14 cellular contexts compared by ENCODE assay signal in the genomic region with DNA sequence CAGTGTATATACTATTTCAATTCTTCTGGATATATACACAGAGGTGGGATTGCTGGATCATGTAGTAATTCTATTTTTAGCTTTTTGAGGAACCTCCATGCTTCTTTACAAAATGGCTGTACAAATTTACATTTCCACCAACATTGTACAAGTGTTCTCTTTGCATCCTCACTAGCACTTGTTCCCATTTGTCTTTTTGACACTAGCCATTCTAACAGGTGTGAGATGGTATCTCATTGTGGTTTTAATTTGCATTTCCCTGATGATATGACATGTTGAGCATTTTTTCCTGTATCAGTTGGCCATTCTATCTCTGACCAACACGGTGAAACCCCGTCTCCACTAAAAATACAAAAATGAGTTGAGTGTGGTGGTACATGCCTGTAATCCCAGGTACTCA.
A peak's percentile ranks its signal among the peaks of the same experiment; 100 is the strongest.
DNase-seq lines count a peak whose midpoint lies in the region; ATAC-seq, FAIRE-seq and TF ChIP-seq lines count a peak whose summit lies in the region.
"Had no signal": no experiment of that assay in that cellular context is flagged by ENCODE, and none has a peak within 500 bp of the region (broad histone marks: within the 10 kb centered on the region; RNA-seq: fewer than 3 reads in every experiment).

No MANE protein-coding gene starts in this region.

- CTCF ChIA-PET in GM12878 (lab: Yijun Ruan, JAX), result interaction anchor here (0.7 kb wide), 1 partner anchor 49 kb away, joined by 3 read pairs; no protein-coding TSS in a partner anchor

- H2AFZ ChIP-seq in GM12878 (ENCODE audit: control insufficient read depth, low read depth, low read length), result no peak overlapping the region
- no peak overlapping the region for H2AFZ ChIP-seq in smooth muscle cell (ENCODE audit: low read depth)

- no peak for TF ChIP-seq POLR2A in GM12878 (IDR thresholded peaks at IDR 0.05; ENCODE audit: low read depth, low read length)

- no peak overlapping the region for H3K4me3 Mint-ChIP-seq in stimulated activated memory B cell treated with anti-CD40 and anti-IgM and Interleukin-4, amounts not matched to agents 10 μg/mL and 1 μg/mL and 100 μg/mL, for 72 hours
- H3K4me3 Mint-ChIP-seq: CD8-positive, alpha-beta memory T cell; HFFc6 had no signal

- FAIRE-seq in GM18507 (lab: Jason Lieb, UNC), result peak; percentile 18
- no peak for FAIRE-seq in GM12878 (lab: Jason Lieb, UNC)
- FAIRE-seq: A549 had no signal

- H3K27ac ChIP-seq in GM12878 (ENCODE audit: control insufficient read depth, insufficient read depth) (no peak overlapping the region), smooth muscle cell (ENCODE audit: low read depth) (no peak overlapping the region)

- H3K27me3 ChIP-seq in GM12878 (replicated peaks in 1 of 2; ENCODE audit: control insufficient read depth in 2 of 2, insufficient read depth in 2 of 2, low read length in 1 of 2), result no peaks in the 10 kb centered on the region
- H3K27me3 ChIP-seq in smooth muscle cell (ENCODE audit: low read depth), result no peaks in the 10 kb centered on the region
- H3K27me3 ChIP-seq: BE2C had no signal

- no peaks in the 10 kb centered on the region for H3K4me1 Mint-ChIP-seq in stimulated activated memory B cell treated with anti-CD40 and anti-IgM and Interleukin-4, amounts not matched to agents 10 μg/mL and 1 μg/mL and 100 μg/mL, for 72 hours
- H3K4me1 Mint-ChIP-seq: CD8-positive, alpha-beta memory T cell had no signal

- no peak for DNase-seq in GM18507 (ENCODE audit: extremely low spot score, insufficient read length, low read depth)
- DNase-seq in NCI-H526 (lab: John Stamatoyannopoulos, UW), result peak; percentile 76 to 81
- no peak for DNase-seq in GM12878 (ENCODE audit: low read depth, low spot score)
- DNase-seq in DMS53 (lab: John Stamatoyannopoulos, UW), result no peak
- DNase-seq in smooth muscle cell (lab: John Stamatoyannopoulos, UW; ENCODE audit: unreplicated experiment), result no peak
- DNase-seq: BE2C; CD8-positive, alpha-beta memory T cell; GF-D8; HCEC 1CT; HFFc6 had no signal

- no peak overlapping the region for H3K9ac ChIP-seq in GM12878 (ENCODE audit: control insufficient read depth, insufficient read depth, low read length)
- no peak overlapping the region for H3K9ac ChIP-seq in smooth muscle cell (ENCODE audit: low read depth)

- no peaks in the 10 kb centered on the region for H3K36me3 Mint-ChIP-seq in stimulated activated memory B cell treated with anti-CD40 and anti-IgM and Interleukin-4, amounts not matched to agents 10 μg/mL and 1 μg/mL and 100 μg/mL, for 72 hours
- H3K36me3 Mint-ChIP-seq: CD8-positive, alpha-beta memory T cell had no signal

- RAD21 ChIA-PET in GM12878 (lab: Charles Lee; ENCODE audit: unreplicated experiment), result no interaction called here

- H3K4me3 ChIP-seq in GM12878 (no peak overlapping the region), smooth muscle cell (no peak overlapping the region)
- H3K4me3 ChIP-seq: A549 had no signal

- intact Hi-C loops in GM12878 (cut with micrococcal nuclease; ENCODE audit: unreplicated experiment), result no loop called here

- H4K20me1 ChIP-seq in GM12878 (ENCODE audit: control insufficient read depth, insufficient read depth) (no peaks in the 10 kb centered on the region), smooth muscle cell (ENCODE audit: low read depth) (no peaks in the 10 kb centered on the region)

- in situ Hi-C loops in GM12878 (cut with MboI), result no loop called here

- H3K9me3 Mint-ChIP-seq in stimulated activated memory B cell treated with anti-CD40 and anti-IgM and Interleukin-4, amounts not matched to agents 10 μg/mL and 1 μg/mL and 100 μg/mL, for 72 hours, result peaks cover 5% of the 10 kb centered on the region
- H3K9me3 Mint-ChIP-seq: CD8-positive, alpha-beta memory T cell; HFFc6 had no signal

- no peaks in the 10 kb centered on the region for H3K4me1 ChIP-seq in GM12878 (ENCODE audit: control insufficient read depth, insufficient read depth, low read length)
- H3K4me1 ChIP-seq in smooth muscle cell (ENCODE audit: low read depth), result no peaks in the 10 kb centered on the region
- H3K4me1 ChIP-seq: BE2C had no signal

- H3F3A ChIP-seq in smooth muscle cell (ENCODE audit: low read depth), result no peaks in the 10 kb centered on the region

- H3K9me3 ChIP-seq in GM12878 (replicated peaks; ENCODE audit: control insufficient read depth, insufficient read depth, low read length), result no peaks in the 10 kb centered on the region
- H3K9me3 ChIP-seq in smooth muscle cell (replicated peaks; ENCODE audit: low read depth), result no peaks in the 10 kb centered on the region
- H3K9me3 ChIP-seq: BE2C, Caco-2 had no signal

- POLR2A ChIA-PET in GM12878 (lab: Charles Lee), result no interaction called here

- H3K36me3 ChIP-seq in GM12878 (ENCODE audit: control insufficient read depth in 2 of 2, insufficient read depth in 2 of 2, low read length in 1 of 2), result no peaks in the 10 kb centered on the region
- H3K36me3 ChIP-seq in smooth muscle cell (ENCODE audit: low read depth), result no peaks in the 10 kb centered on the region
- H3K36me3 ChIP-seq: BE2C had no signal

- TF ChIP-seq CTCF in GM12878 (IDR thresholded peaks at IDR 0.05 in 2 of 3, conservative IDR thresholded peaks at IDR 0.05 in 1 of 3; ENCODE audit: control insufficient read depth in 2 of 3, extremely low read depth in 1 of 3, insufficient read depth in 1 of 3, low read depth in 3 of 3, low read length in 3 of 3), result no peak
- TF ChIP-seq CTCF in smooth muscle cell (IDR thresholded peaks at IDR 0.05; ENCODE audit: borderline replicate concordance, insufficient read depth, poor library complexity, severe bottlenecking), result no peak

- no peak for TF ChIP-seq RAD21 in GM12878 (IDR thresholded peaks at IDR 0.05; ENCODE audit: insufficient read depth, low read depth, low read length)

- no peak for TF ChIP-seq EP300 in GM12878 (IDR thresholded peaks at IDR 0.05; ENCODE audit: borderline replicate concordance in 1 of 2, control insufficient read depth in 1 of 2, low read depth in 2 of 2, low read length in 2 of 2)

- no TSS peak for BruUV-seq in GM12878 (replicated peaks; lab: Mats Ljungman, UMichigan)

- H3K27ac Mint-ChIP-seq in stimulated activated memory B cell treated with anti-CD40 and anti-IgM and Interleukin-4, amounts not matched to agents 10 μg/mL and 1 μg/mL and 100 μg/mL, for 72 hours, result no peak overlapping the region
- H3K27ac Mint-ChIP-seq: CD8-positive, alpha-beta memory T cell; HFFc6 had no signal

- H3K27me3 Mint-ChIP-seq in stimulated activated memory B cell treated with anti-CD40 and anti-IgM and Interleukin-4, amounts not matched to agents 10 μg/mL and 1 μg/mL and 100 μg/mL, for 72 hours, result peaks cover 62% of the 10 kb centered on the region

- 0 out of 3 replicates have a peak, but pooled peaks have one; percentile 25 for ATAC-seq in GM12878
- no peak for ATAC-seq in stimulated activated memory B cell treated with anti-CD40 and anti-IgM and Interleukin-4, amounts not matched to agents 10 μg/mL and 1 μg/mL and 100 μg/mL, for 72 hours
- no peak for ATAC-seq in GM18858 (IDR thresholded peaks at IDR 0.05; ENCODE audit: unreplicated experiment)
- ATAC-seq: A549 had no signal

- SMC1A ChIA-PET in GM12878 (lab: Charles Lee; ENCODE audit: uncharacterized antibody, unreplicated experiment), result no interaction called here

- H3K79me2 ChIP-seq in GM12878 (ENCODE audit: control insufficient read depth, insufficient read depth, low read length), result no peaks in the 10 kb centered on the region
- no peaks in the 10 kb centered on the region for H3K79me2 ChIP-seq in smooth muscle cell (ENCODE audit: low read depth)

- WGBS in GM12878 (ENCODE audit: insufficient coverage, insufficient replicate concordance, low lambda C conversion rate, missing lambda C conversion rate), result 0% methylated on average over 2 of the region's 2 CpGs
- WGBS in smooth muscle cell (ENCODE audit: low lambda C conversion rate), result 96% methylated on average over 2 of the region's 2 CpGs

- H3K4me2 ChIP-seq in GM12878 (ENCODE audit: control insufficient read depth, insufficient read depth) (no peak overlapping the region), smooth muscle cell (no peak overlapping the region)
- H3K4me2 ChIP-seq: A549 had no signal

TF ChIP-seq in GM12878, 131 proteins besides CTCF, POLR2A, EP300 and RAD21:
- TF ChIP-seq, protein P1, sequence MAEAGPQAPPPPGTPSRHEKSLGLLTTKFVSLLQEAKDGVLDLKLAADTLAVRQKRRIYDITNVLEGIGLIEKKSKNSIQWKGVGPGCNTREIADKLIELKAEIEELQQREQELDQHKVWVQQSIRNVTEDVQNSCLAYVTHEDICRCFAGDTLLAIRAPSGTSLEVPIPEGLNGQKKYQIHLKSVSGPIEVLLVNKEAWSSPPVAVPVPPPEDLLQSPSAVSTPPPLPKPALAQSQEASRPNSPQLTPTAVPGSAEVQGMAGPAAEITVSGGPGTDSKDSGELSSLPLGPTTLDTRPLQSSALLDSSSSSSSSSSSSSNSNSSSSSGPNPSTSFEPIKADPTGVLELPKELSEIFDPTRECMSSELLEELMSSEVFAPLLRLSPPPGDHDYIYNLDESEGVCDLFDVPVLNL (IDR thresholded peaks at IDR 0.05; ENCODE audit: low read depth, low read length), result no peak
- peak; percentile 30; the same call in 1 of the 2 replicates for TF ChIP-seq IKZF1 (conservative IDR thresholded peaks at IDR 0.05)

Comparison
In these comparisons a context has a peak if more than half of its experiments do, and no peak if none do; other contexts are left out.
1. DNase-seq: peak in NCI-H526 (2 of 2); none in GM18507 (single experiment), GM12878 (single experiment), DMS53 (single experiment) and smooth muscle cell (single experiment).